Comparison of ENCODE assay signal across 8 cellular contexts in genomic region chr2:43059183-43059897, GRCh38.
DNase-seq lines count a peak whose midpoint lies in the region; ATAC-seq, FAIRE-seq and TF ChIP-seq lines count a peak whose summit lies in the region.

No MANE protein-coding gene starts in this region.

- H3K4me3 Mint-ChIP-seq in GM23338 = no peak overlapping the region

- peaks cover 17% of the 10 kb centered on the region for H3K27me3 Mint-ChIP-seq in GM23338 (ENCODE audit: insufficient read depth, low read depth, poor library complexity)

- no peaks in the 10 kb centered on the region for H3K27me3 ChIP-seq in GM23338 (ENCODE audit: insufficient read depth)

- no peak overlapping the region for H2AFZ ChIP-seq in GM23338

- H3K9me2 ChIP-seq in GM23338 (ENCODE audit: insufficient read depth) = no peaks in the 10 kb centered on the region

- H3K9me3 Mint-ChIP-seq in GM23338 = peaks cover 22% of the 10 kb centered on the region

- TF ChIP-seq CTCF in GM23338 (conservative IDR thresholded peaks at IDR 0.05; ENCODE audit: low read depth in 2 of 2) = no peak

- H3K4me3 ChIP-seq in GM23338 = no peak overlapping the region

- H3F3A ChIP-seq in GM23338 (replicated peaks; ENCODE audit: low read depth) = no peaks in the 10 kb centered on the region

- H3K27ac ChIP-seq in GM23338 (ENCODE audit: low read depth) = no peak overlapping the region

- H3K79me2 ChIP-seq in GM23338 (replicated peaks; ENCODE audit: insufficient read depth) = no peaks in the 10 kb centered on the region

- peaks cover 8% of the 10 kb centered on the region for H3K36me3 Mint-ChIP-seq in GM23338 (ENCODE audit: low read depth)

- no peak overlapping the region; the same call in 1 of the 2 replicates for H3K27ac Mint-ChIP-seq in GM23338

- no peak for ATAC-seq in GM19328 (IDR thresholded peaks at IDR 0.05; ENCODE audit: unreplicated experiment)
- ATAC-seq in GM23338 = no peak

- DNase-seq in GM19238 (ENCODE audit: insufficient read length, low spot score) (peak; percentile 48), HTR-8/SVneo (ENCODE audit: insufficient read length, low spot score) (peak; percentile 76), T follicular helper cell (ENCODE audit: low read depth) (peak; percentile 33), amygdala (lab: John Stamatoyannopoulos, UW) (peak in 50 of 56 donors; percentile 25 to 86 (median 69)), hepatic stellate cell (ENCODE audit: low spot score) (peak; percentile 91), GM23338 (ENCODE audit: low spot score) (no peak)
- DNase-seq in stimulated activated CD4-positive, alpha-beta T cell treated with anti-CD3 and anti-CD28 coated beads, Interleukin-15, amount 100 ng/mL, for 48 hours (ENCODE audit: low read depth in 2 of 2) = peak; percentile 50 to 68

- no peaks in the 10 kb centered on the region for H4K20me1 ChIP-seq in GM23338 (replicated peaks; ENCODE audit: insufficient read depth)

- H3K4me1 ChIP-seq in GM23338 (ENCODE audit: insufficient read depth) = peaks cover 7% of the 10 kb centered on the region

- peaks cover 5% of the 10 kb centered on the region for H3K36me3 ChIP-seq in GM23338 (ENCODE audit: insufficient read depth)

- peak; percentile 28 for FAIRE-seq in HTR-8/SVneo (lab: Jason Lieb, UNC)

- no peak overlapping the region for H3K4me2 ChIP-seq in GM23338

- peaks cover 20% of the 10 kb centered on the region for H3K4me1 Mint-ChIP-seq in GM23338

TF ChIP-seq in GM23338, 12 proteins besides CTCF, POLR2A, EP300 and RAD21:
- TF ChIP-seq JUNB (IDR thresholded peaks at IDR 0.05; ENCODE audit: unreplicated experiment) = no peak
- TF ChIP-seq ZNF331 (CRISPR knock-in tag; IDR thresholded peaks at IDR 0.05; ENCODE audit: low read depth) = no peak
- TF ChIP-seq, protein P1, sequence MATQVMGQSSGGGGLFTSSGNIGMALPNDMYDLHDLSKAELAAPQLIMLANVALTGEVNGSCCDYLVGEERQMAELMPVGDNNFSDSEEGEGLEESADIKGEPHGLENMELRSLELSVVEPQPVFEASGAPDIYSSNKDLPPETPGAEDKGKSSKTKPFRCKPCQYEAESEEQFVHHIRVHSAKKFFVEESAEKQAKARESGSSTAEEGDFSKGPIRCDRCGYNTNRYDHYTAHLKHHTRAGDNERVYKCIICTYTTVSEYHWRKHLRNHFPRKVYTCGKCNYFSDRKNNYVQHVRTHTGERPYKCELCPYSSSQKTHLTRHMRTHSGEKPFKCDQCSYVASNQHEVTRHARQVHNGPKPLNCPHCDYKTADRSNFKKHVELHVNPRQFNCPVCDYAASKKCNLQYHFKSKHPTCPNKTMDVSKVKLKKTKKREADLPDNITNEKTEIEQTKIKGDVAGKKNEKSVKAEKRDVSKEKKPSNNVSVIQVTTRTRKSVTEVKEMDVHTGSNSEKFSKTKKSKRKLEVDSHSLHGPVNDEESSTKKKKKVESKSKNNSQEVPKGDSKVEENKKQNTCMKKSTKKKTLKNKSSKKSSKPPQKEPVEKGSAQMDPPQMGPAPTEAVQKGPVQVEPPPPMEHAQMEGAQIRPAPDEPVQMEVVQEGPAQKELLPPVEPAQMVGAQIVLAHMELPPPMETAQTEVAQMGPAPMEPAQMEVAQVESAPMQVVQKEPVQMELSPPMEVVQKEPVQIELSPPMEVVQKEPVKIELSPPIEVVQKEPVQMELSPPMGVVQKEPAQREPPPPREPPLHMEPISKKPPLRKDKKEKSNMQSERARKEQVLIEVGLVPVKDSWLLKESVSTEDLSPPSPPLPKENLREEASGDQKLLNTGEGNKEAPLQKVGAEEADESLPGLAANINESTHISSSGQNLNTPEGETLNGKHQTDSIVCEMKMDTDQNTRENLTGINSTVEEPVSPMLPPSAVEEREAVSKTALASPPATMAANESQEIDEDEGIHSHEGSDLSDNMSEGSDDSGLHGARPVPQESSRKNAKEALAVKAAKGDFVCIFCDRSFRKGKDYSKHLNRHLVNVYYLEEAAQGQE (IDR thresholded peaks at IDR 0.05; ENCODE audit: unreplicated experiment) = no peak
- TF ChIP-seq STAT1 (IDR thresholded peaks at IDR 0.05; ENCODE audit: unreplicated experiment) = no peak
- TF ChIP-seq ZNF114 (CRISPR knock-in tag; IDR thresholded peaks at IDR 0.05) = no peak
- no peak for TF ChIP-seq EZH2phosphoT487 (IDR thresholded peaks at IDR 0.05; ENCODE audit: unreplicated experiment)
- TF ChIP-seq EZH2 (IDR thresholded peaks at IDR 0.05; ENCODE audit: low read depth, unreplicated experiment) = no peak
- TF ChIP-seq POLR2AphosphoS5 (IDR thresholded peaks at IDR 0.05; ENCODE audit: low read depth) = no peak
- TF ChIP-seq, protein P2, sequence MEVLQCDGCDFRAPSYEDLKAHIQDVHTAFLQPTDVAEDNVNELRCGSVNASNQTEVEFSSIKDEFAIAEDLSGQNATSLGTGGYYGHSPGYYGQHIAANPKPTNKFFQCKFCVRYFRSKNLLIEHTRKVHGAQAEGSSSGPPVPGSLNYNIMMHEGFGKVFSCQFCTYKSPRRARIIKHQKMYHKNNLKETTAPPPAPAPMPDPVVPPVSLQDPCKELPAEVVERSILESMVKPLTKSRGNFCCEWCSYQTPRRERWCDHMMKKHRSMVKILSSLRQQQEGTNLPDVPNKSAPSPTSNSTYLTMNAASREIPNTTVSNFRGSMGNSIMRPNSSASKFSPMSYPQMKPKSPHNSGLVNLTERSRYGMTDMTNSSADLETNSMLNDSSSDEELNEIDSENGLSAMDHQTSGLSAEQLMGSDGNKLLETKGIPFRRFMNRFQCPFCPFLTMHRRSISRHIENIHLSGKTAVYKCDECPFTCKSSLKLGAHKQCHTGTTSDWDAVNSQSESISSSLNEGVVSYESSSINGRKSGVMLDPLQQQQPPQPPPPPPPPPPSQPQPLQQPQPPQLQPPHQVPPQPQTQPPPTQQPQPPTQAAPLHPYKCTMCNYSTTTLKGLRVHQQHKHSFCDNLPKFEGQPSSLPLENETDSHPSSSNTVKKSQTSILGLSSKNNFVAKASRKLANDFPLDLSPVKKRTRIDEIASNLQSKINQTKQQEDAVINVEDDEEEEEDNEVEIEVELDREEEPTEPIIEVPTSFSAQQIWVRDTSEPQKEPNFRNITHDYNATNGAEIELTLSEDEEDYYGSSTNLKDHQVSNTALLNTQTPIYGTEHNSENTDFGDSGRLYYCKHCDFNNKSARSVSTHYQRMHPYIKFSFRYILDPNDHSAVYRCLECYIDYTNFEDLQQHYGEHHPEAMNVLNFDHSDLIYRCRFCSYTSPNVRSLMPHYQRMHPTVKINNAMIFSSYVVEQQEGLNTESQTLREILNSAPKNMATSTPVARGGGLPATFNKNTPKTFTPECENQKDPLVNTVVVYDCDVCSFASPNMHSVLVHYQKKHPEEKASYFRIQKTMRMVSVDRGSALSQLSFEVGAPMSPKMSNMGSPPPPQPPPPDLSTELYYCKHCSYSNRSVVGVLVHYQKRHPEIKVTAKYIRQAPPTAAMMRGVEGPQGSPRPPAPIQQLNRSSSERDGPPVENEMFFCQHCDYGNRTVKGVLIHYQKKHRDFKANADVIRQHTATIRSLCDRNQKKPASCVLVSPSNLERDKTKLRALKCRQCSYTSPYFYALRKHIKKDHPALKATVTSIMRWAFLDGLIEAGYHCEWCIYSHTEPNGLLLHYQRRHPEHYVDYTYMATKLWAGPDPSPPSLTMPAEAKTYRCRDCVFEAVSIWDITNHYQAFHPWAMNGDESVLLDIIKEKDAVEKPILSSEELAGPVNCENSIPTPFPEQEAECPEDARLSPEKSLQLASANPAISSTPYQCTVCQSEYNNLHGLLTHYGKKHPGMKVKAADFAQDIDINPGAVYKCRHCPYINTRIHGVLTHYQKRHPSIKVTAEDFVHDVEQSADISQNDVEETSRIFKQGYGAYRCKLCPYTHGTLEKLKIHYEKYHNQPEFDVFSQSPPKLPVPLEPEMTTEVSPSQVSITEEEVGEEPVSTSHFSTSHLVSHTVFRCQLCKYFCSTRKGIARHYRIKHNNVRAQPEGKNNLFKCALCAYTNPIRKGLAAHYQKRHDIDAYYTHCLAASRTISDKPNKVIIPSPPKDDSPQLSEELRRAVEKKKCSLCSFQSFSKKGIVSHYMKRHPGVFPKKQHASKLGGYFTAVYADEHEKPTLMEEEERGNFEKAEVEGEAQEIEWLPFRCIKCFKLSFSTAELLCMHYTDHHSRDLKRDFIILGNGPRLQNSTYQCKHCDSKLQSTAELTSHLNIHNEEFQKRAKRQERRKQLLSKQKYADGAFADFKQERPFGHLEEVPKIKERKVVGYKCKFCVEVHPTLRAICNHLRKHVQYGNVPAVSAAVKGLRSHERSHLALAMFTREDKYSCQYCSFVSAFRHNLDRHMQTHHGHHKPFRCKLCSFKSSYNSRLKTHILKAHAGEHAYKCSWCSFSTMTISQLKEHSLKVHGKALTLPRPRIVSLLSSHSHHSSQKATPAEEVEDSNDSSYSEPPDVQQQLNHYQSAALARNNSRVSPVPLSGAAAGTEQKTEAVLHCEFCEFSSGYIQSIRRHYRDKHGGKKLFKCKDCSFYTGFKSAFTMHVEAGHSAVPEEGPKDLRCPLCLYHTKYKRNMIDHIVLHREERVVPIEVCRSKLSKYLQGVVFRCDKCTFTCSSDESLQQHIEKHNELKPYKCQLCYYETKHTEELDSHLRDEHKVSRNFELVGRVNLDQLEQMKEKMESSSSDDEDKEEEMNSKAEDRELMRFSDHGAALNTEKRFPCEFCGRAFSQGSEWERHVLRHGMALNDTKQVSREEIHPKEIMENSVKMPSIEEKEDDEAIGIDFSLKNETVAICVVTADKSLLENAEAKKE (CRISPR knock-in tag; IDR thresholded peaks at IDR 0.05) = no peak
- TF ChIP-seq, protein P3, sequence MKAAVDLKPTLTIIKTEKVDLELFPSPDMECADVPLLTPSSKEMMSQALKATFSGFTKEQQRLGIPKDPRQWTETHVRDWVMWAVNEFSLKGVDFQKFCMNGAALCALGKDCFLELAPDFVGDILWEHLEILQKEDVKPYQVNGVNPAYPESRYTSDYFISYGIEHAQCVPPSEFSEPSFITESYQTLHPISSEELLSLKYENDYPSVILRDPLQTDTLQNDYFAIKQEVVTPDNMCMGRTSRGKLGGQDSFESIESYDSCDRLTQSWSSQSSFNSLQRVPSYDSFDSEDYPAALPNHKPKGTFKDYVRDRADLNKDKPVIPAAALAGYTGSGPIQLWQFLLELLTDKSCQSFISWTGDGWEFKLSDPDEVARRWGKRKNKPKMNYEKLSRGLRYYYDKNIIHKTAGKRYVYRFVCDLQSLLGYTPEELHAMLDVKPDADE (IDR thresholded peaks at IDR 0.05) = no peak
